29 cellular contexts compared by ENCODE assay signal in the genomic region with DNA sequence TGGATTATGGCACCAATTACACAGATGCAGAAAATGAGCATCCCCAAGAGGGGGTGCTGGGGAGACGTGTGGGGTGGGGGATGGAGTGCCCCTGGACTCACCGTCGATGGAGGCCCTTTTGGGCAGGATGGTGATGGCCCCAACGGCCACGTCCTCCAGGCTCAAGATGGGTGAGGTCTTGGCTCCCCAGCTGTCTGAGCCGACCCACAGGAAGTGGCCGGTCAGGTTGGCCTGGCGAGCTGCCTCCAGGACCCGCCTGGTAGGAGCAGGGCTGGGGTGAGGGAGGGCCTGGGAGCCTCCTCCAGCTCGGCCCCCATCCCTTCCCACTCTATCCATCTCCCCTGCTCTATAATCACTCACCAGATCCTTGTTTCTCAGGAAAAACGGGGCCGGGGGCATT. TPM values are rescaled to one million over a fixed set of nuclear protein-coding genes. Genes with fewer than 3 reads are reported as not detected.
"Had no signal": no experiment of that assay in that cellular context is flagged by ENCODE, and none has a peak within 500 bp of the region (broad histone marks: within the 10 kb centered on the region; RNA-seq: fewer than 3 reads in every experiment).

No MANE protein-coding gene starts in this region.

- H3K4me1 ChIP-seq: colonic mucosa, gastrocnemius medialis, left lung had no signal

- H3K27ac ChIP-seq: colonic mucosa, epithelial cell of prostate, esophagus squamous epithelium, gastrocnemius medialis, heart right ventricle, left lung had no signal

- H3K9me3 ChIP-seq: colonic mucosa, gastrocnemius medialis had no signal

- H3K27me3 ChIP-seq: colonic mucosa had no signal

- DNase-seq: colonic mucosa; cortex of kidney; effector CD8-positive, alpha-beta T cell; effector memory CD8-positive, alpha-beta T cell; endodermal cell; erythroblast; esophagus squamous epithelium; foreskin fibroblast; foreskin melanocyte; gastrocnemius medialis; glutamatergic neuron; heart right ventricle; hippocampal formation; left cardiac atrium; left ventricle myocardium superior; mammary epithelial cell; mesendoderm; midbrain had no signal

- H3K4me3 ChIP-seq: colonic mucosa, esophagus squamous epithelium, gastrocnemius medialis, heart right ventricle, left lung, lung had no signal

- H3K36me3 ChIP-seq: colonic mucosa, esophagus squamous epithelium, gastrocnemius medialis, heart right ventricle, left lung had no signal

RNA-seq across cellular contexts. Expression of gene GRM6, which starts 4.6 kb away (rescaled TPM):
- total RNA-seq: colonic mucosa, dermis microvascular lymphatic vessel endothelial cell, endodermal cell, esophagus mucosa, esophagus squamous epithelium, gastrocnemius medialis, glomerular endothelial cell, heart right ventricle, kidney epithelial cell, left cardiac atrium, left lung, left ventricle myocardium superior, lower leg skin, lung, mammary epithelial cell, mononuclear cell, mucosa of gallbladder had no signal
- polyA plus RNA-seq: heart right ventricle, keratinocyte, lung, mammary epithelial cell had no signal

RNA-seq across cellular contexts. Expression of gene ZNF454, which starts 49.5 kb away (rescaled TPM):
- total RNA-seq: mononuclear cell had no signal
- polyA plus RNA-seq: mammary epithelial cell had no signal
